8 cellular contexts compared by ENCODE assay signal in the genomic region with DNA sequence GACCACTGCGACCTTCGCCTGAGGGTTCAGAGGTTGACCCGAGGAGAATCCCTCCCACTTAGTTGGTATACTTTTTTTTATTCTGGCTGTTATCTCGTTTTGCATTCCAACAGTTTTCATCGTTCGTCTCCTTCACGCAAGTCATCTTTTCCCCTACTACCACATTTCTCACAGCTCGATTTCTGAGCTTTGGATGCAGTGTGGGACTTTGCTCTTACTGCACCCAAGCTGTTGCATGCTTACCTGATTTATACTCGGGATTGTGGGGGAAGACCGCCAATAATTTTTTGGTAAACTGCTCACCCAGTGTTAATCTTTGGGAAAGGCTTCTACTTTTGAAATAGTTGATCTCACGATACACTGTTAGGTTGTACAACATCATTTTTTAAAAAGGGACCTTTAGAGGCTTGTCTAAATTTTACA. TPM values are rescaled to one million over a fixed set of nuclear protein-coding genes. Genes with fewer than 3 reads are reported as not detected.
DNase-seq lines count a peak whose midpoint lies in the region; ATAC-seq, FAIRE-seq and TF ChIP-seq lines count a peak whose summit lies in the region.

No MANE protein-coding gene starts in this region.

- H3K36me3 ChIP-seq in SJSA1 (peaks cover 3% of the 10 kb centered on the region; the same call in 1 of the 2 replicates), gastrocnemius medialis (no peaks in the 10 kb centered on the region)

- TF ChIP-seq CTCF in fibroblast of pulmonary artery (IDR thresholded peaks at IDR 0.05; ENCODE audit: low read length, missing control alignments) (no peak), gastrocnemius medialis (IDR thresholded peaks at IDR 0.05 in 4 of 5, conservative IDR thresholded peaks at IDR 0.05 in 1 of 5) (peak in 1 of 5 experiments; percentile 3)

- in situ Hi-C loops in gastrocnemius medialis (cut with MboI; ENCODE audit: low sequenced_read_pairs in 4 of 4) = no loop called here

- peak overlapping the region; percentile 80 for H3K4me3 ChIP-seq in SJSA1
- H3K4me3 ChIP-seq in fibroblast of pulmonary artery (replicated peaks; ENCODE audit: low read depth, low read length) = peak overlapping the region; percentile 99
- peak overlapping the region; percentile 82 to 100 (median 92) for H3K4me3 ChIP-seq in gastrocnemius medialis

- H3K9me3 ChIP-seq in SJSA1 (replicated peaks) (no peaks in the 10 kb centered on the region), gastrocnemius medialis (no peaks in the 10 kb centered on the region)

- H3K4me1 ChIP-seq in SJSA1 (replicated peaks) (peaks cover 21% of the 10 kb centered on the region), gastrocnemius medialis (peaks cover 56 to 60% of the 10 kb centered on the region in 2 donors)

- peak; percentile 69 for FAIRE-seq in GM19239 (lab: Jason Lieb, UNC)

- no peak for TF ChIP-seq POLR2A in gastrocnemius medialis (IDR thresholded peaks at IDR 0.05)

- no peaks in the 10 kb centered on the region for H3K27me3 ChIP-seq in SJSA1 (replicated peaks)
- no peaks in the 10 kb centered on the region for H3K27me3 ChIP-seq in gastrocnemius medialis

- peak overlapping the region; percentile 83 for H3K27ac ChIP-seq in SJSA1
- H3K27ac ChIP-seq in gastrocnemius medialis = peak overlapping the region; percentile 95 to 100 (median 98)

- ATAC-seq in gastrocnemius medialis = no peak

- intact Hi-C loops in gastrocnemius medialis (cut with DNase I; ENCODE audit: low total_unique reads) = loop anchor here (5.0 to 10.0 kb wide), 4 partner anchors 71 to 1581 kb away; partner anchors contain the start of genes CMSS1 and NIT2

- no peak for DNase-seq in GM19239 (ENCODE audit: insufficient read length, low spot score)
- no peak for DNase-seq in SJSA1 (ENCODE audit: low read depth in 1 of 2, low spot score in 2 of 2)
- DNase-seq in fibroblast of pulmonary artery (ENCODE audit: low read depth) = no peak
- DNase-seq in gastrocnemius medialis = no peak
- DNase-seq in NCI-H345 (lab: John Stamatoyannopoulos, UW) = no peak
- DNase-seq in NCI-H146 treated with DMSO at 0.1 percent for 48 hours (lab: John Stamatoyannopoulos, UW; ENCODE audit: unreplicated experiment) = no peak
- DNase-seq in NCI-H187 treated with DMSO at 0.1 percent for 48 hours (lab: John Stamatoyannopoulos, UW) = no peak
- no peak for DNase-seq in C1 segment of cervical spinal cord (lab: John Stamatoyannopoulos, UW)

RNA-seq across cellular contexts. Expression of gene TBC1D23, which starts 0.7 kb away (rescaled TPM):
- total RNA-seq in SJSA1 (2014; rRNA removed; shearing (Covaris generic)) = 22.5 and 35.3 TPM in 2 replicates
- total RNA-seq in gastrocnemius medialis = 10 to 100 TPM; 14.2 to 56.4 (median 45.0) TPM
